Comparison of ENCODE assay signal across 19 cellular contexts in the genomic region with DNA sequence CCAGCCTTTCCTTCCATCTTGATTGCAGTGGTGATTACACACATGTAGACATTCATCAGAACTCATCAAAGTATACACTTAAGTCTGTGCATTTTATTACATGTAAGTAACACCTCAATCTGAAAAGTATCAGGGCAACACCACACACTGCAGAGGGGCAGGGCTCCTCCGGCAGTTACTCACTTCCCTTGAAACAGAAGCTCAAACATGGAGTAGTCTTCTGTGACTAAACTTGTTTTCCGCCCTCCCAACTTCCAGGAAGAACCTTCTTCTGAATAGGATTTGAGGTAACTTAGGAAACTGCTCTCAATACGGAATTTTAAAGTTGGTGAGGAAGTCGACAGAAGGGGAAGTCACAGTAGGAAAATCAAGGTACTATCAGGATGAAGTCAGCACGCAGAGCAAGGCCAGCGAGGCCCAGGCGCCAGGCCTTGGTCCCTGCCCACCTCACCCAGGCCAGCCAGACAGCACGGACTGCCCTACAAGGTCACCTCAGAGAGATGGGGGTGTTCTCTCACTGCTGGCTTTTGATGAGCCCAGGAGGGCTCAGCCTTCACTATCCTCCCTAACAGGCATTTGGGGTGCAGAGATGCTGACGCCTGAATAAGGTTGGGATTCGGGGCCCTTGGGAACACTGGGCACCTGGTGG. TPM values are rescaled to one million over a fixed set of nuclear protein-coding genes. Genes with fewer than 3 reads are reported as not detected.
A peak's percentile ranks its signal among the peaks of the same experiment; 100 is the strongest.
DNase-seq lines count a peak whose midpoint lies in the region; ATAC-seq and TF ChIP-seq lines count a peak whose summit lies in the region.
"Had no signal": no experiment of that assay in that cellular context is flagged by ENCODE, and none has a peak within 500 bp of the region (broad histone marks: within the 10 kb centered on the region; RNA-seq: fewer than 3 reads in every experiment).

No MANE protein-coding gene starts in this region.

- 96 to 98% methylated on average over 7 to 9 of the region's 10 CpGs for WGBS in mesodermal cell (ENCODE audit: insufficient coverage in 2 of 2), 2 experiments
- 76 to 94% methylated on average over 9 to 10 of the region's 10 CpGs for WGBS in thyroid gland, 2 donors

- no peak overlapping the region for H3K4me3 Mint-ChIP-seq in T-cell
- H3K4me3 Mint-ChIP-seq: activated CD4-positive, alpha-beta memory T cell treated with anti-CD3 and anti-CD28 coated beads, Interleukin-2, amount 10 ng/mL, durations not matched to agents 7 days and 5 days; activated T-cell treated with anti-CD3 and anti-CD28 coated beads, Interleukin-2, amount 50 U/mL, for 4 hours; natural killer cell treated with Interleukin-12 subunit alpha and Interleukin-12 subunit beta and Interleukin-15 and Interleukin-18, amount 100 ng/mL, for 72 hours had no signal

- H3K36me3 ChIP-seq in mesodermal cell (ENCODE audit: control insufficient read depth, insufficient read depth, low read length) (peaks cover 22% of the 10 kb centered on the region), thyroid gland (peaks cover 0 to 4% of the 10 kb centered on the region in 2 donors)

- H3K36me3 Mint-ChIP-seq in T-cell, result peaks cover 7% of the 10 kb centered on the region
- H3K36me3 Mint-ChIP-seq: natural killer cell treated with Interleukin-12 subunit alpha and Interleukin-12 subunit beta and Interleukin-15 and Interleukin-18, amount 100 ng/mL, for 72 hours had no signal

- no peaks in the 10 kb centered on the region for H3K27me3 ChIP-seq in thyroid gland
- H3K27me3 ChIP-seq: BLaER1 had no signal

- no peaks in the 10 kb centered on the region for H3K9me3 ChIP-seq in mesodermal cell (ENCODE audit: control insufficient read depth, low read length)
- no peaks in the 10 kb centered on the region for H3K9me3 ChIP-seq in thyroid gland
- H3K9me3 ChIP-seq: BLaER1, thoracic aorta had no signal

- ATAC-seq in T-cell (replicated peaks in 1 of 4), result no peak
- no peak for ATAC-seq in GM19467 (IDR thresholded peaks at IDR 0.05; ENCODE audit: unreplicated experiment)
- no peak for ATAC-seq in HG03457 (IDR thresholded peaks at IDR 0.05; ENCODE audit: unreplicated experiment)
- ATAC-seq: activated naive CD4-positive, alpha-beta T cell treated with anti-CD3 and anti-CD28 coated beads, Interleukin-2, amount 50 U/mL, for 72 hours; activated T-cell treated with anti-CD3 and anti-CD28 coated beads, Interleukin-2, amount 50 U/mL, for 4 hours; natural killer cell treated with Interleukin-12 subunit alpha and Interleukin-12 subunit beta and Interleukin-15 and Interleukin-18, amount 100 ng/mL, for 72 hours had no signal

- peak overlapping the region; percentile 31 to 39 for H3K27ac Mint-ChIP-seq in T-cell
- H3K27ac Mint-ChIP-seq: activated CD4-positive, alpha-beta memory T cell treated with anti-CD3 and anti-CD28 coated beads, Interleukin-2, amount 10 ng/mL, durations not matched to agents 7 days and 5 days; activated naive CD4-positive, alpha-beta T cell treated with anti-CD3 and anti-CD28 coated beads, Interleukin-2, amount 50 U/mL, for 72 hours; IgD-negative memory B cell; natural killer cell treated with Interleukin-12 subunit alpha and Interleukin-12 subunit beta and Interleukin-15 and Interleukin-18, amount 100 ng/mL, for 72 hours had no signal

- CTCF ChIA-PET in T-cell (lab: Charles Lee), result no interaction called here

- no peak for TF ChIP-seq POLR2A in thyroid gland (IDR thresholded peaks at IDR 0.05)

- H3K4me3 ChIP-seq in epithelial cell of esophagus (ENCODE audit: low read length) (no peak overlapping the region), mesodermal cell (ENCODE audit: extremely low read depth, insufficient read depth, low read length, poor library complexity, severe bottlenecking) (no peak overlapping the region), thyroid gland (replicated peaks in 1 of 3) (no peak overlapping the region)
- H3K4me3 ChIP-seq: BLaER1, thoracic aorta had no signal

- intact Hi-C loops in thyroid gland (cut with DNase I), result no loop called here

- peaks cover 0 to 12% (median 12%) of the 10 kb centered on the region in 3 donors for H3K4me1 Mint-ChIP-seq in T-cell

- no peak for DNase-seq in T-cell
- peak; percentile 64 for DNase-seq in epithelial cell of esophagus (ENCODE audit: low read depth)
- no peak for DNase-seq in thyroid gland
- DNase-seq in NCI-H2107 treated with DMSO at 0.1 percent for 48 hours (lab: John Stamatoyannopoulos, UW; ENCODE audit: unreplicated experiment), result no peak
- DNase-seq: activated CD4-positive, alpha-beta memory T cell treated with anti-CD3 and anti-CD28 coated beads, Interleukin-2, amount 10 ng/mL, durations not matched to agents 7 days and 5 days; activated T-cell treated with anti-CD3 and anti-CD28 coated beads, Interleukin-2, amount 50 U/mL, for 4 hours; mammary epithelial cell; NCI-H2081 treated with DMSO at 0.1 percent for 48 hours; NCI-H526 treated with DMSO at 0.1 percent for 48 hours; stimulated activated CD4-positive, alpha-beta T cell treated with anti-CD3 and anti-CD28 coated beads, Interleukin-4, amount 100 ng/mL, for 4 hours had no signal

- peaks cover 8% of the 10 kb centered on the region for H3K4me1 ChIP-seq in mesodermal cell (ENCODE audit: control insufficient read depth, insufficient read depth, low read length, poor library complexity, severe bottlenecking)
- H3K4me1 ChIP-seq in thyroid gland, result peaks cover 11 to 28% of the 10 kb centered on the region in 2 donors

- no peaks in the 10 kb centered on the region for H3K27me3 Mint-ChIP-seq in T-cell
- H3K27me3 Mint-ChIP-seq: activated CD4-positive, alpha-beta memory T cell treated with anti-CD3 and anti-CD28 coated beads, Interleukin-2, amount 10 ng/mL, durations not matched to agents 7 days and 5 days; IgD-negative memory B cell; natural killer cell treated with Interleukin-12 subunit alpha and Interleukin-12 subunit beta and Interleukin-15 and Interleukin-18, amount 100 ng/mL, for 72 hours had no signal

- H3K27ac ChIP-seq in mesodermal cell (ENCODE audit: low read depth, low read length, severe bottlenecking) (peak overlapping the region; percentile 6), thyroid gland (peak overlapping the region in 2 of 3 donors; percentile 28 to 38)
- H3K27ac ChIP-seq: BLaER1, thoracic aorta, VCaP had no signal

- POLR2A ChIA-PET in T-cell (lab: Charles Lee), result interaction anchor here in 1 of 2 donors (0.5 kb wide), 1 partner anchor 569 kb away, joined by 5 read pairs; no protein-coding TSS in a partner anchor

- H3K9me3 Mint-ChIP-seq in T-cell, result peaks cover 0 to 4% (median 0%) of the 10 kb centered on the region in 3 donors
- H3K9me3 Mint-ChIP-seq: activated CD4-positive, alpha-beta memory T cell treated with anti-CD3 and anti-CD28 coated beads, Interleukin-2, amount 10 ng/mL, durations not matched to agents 7 days and 5 days; activated naive CD4-positive, alpha-beta T cell treated with anti-CD3 and anti-CD28 coated beads, Interleukin-2, amount 50 U/mL, for 72 hours; activated T-cell treated with anti-CD3 and anti-CD28 coated beads, Interleukin-2, amount 50 U/mL, for 4 hours; IgD-negative memory B cell; natural killer cell treated with Interleukin-12 subunit alpha and Interleukin-12 subunit beta and Interleukin-15 and Interleukin-18, amount 100 ng/mL, for 72 hours had no signal

- TF ChIP-seq CTCF in epithelial cell of esophagus (IDR thresholded peaks at IDR 0.05; ENCODE audit: insufficient read depth, low read depth, low read length, missing control alignments), result no peak
- no peak for TF ChIP-seq CTCF in thyroid gland (IDR thresholded peaks at IDR 0.05)

RNA-seq across cellular contexts. Expression of a gene that starts 5.9 kb away (rescaled TPM):
- total RNA-seq in T-cell (1 to 10 TPM; 1.9 to 3.2 (median 2.4) TPM), thyroid gland (10 to 100 TPM; 36.4 to 62.8 (median 55.0) TPM)
- 19.6 TPM for polyA plus RNA-seq in mesodermal cell (2013, experiment 1 of 2)
- polyA plus RNA-seq in mesodermal cell (2013, experiment 2 of 2), result 15.8 TPM

Comparison
In these comparisons a context has a peak if more than half of its experiments do, and no peak if none do; other contexts are left out.
1. RNA of a gene that starts 5.9 kb away (total RNA-seq): 36.4 to 62.8 TPM in thyroid gland; 1.9 to 3.2 TPM in T-cell; every median in the first group is over 4 times any median in the second.